8 cellular contexts compared by ENCODE assay signal in the genomic region with DNA sequence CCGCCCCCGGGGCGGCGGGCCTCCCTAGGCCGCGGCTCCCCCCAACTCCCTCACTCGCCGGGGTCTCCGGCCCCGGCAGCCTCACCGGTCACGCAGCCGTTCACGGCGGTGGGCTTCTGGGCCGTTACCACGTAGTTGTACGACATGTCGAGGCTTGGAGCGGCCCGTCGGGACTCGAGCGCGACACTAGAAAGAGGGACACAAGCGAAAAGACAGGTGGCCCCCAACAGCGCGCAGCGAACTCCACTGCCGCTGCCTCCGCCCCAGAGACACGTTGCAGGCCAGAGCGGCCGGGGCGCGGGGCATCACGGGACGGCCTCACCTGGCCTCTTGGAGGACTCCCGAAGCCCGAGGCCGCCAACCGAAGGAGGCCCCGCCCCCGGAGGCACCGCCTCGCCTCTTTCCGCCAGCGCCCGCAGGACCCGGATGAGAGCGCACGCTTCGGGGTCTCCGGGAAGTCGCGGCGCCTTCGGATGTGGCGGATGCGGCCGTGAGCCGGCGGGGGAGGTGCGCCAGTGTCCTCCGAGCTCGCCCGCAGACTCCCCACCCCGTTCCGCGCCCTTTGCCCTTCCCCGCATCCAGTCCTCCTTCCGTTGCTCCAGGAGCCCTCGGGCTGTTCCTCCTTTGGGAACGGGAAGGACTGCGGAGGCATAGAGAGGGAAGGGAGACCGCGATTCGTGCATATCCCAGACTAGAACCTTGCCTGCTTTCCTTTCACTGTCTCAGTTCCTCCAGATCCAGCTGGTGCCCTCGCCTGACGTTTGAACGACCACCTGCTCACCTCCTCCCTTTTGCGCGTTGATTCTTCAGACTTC. TPM values are rescaled to one million over a fixed set of nuclear protein-coding genes. Genes with fewer than 3 reads are reported as not detected.
DNase-seq lines count a peak whose midpoint lies in the region; ATAC-seq and TF ChIP-seq lines count a peak whose summit lies in the region.

A gene (minus strand): TSS at position 283 of the 815 bp plus-strand sequence. CDS start 137 bp downstream, at position 146.
A gene with protein sequence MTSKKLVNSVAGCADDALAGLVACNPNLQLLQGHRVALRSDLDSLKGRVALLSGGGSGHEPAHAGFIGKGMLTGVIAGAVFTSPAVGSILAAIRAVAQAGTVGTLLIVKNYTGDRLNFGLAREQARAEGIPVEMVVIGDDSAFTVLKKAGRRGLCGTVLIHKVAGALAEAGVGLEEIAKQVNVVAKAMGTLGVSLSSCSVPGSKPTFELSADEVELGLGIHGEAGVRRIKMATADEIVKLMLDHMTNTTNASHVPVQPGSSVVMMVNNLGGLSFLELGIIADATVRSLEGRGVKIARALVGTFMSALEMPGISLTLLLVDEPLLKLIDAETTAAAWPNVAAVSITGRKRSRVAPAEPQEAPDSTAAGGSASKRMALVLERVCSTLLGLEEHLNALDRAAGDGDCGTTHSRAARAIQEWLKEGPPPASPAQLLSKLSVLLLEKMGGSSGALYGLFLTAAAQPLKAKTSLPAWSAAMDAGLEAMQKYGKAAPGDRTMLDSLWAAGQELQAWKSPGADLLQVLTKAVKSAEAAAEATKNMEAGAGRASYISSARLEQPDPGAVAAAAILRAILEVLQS (plus strand): TSS at position 406 of the 815 bp plus-strand sequence. CDS start 1,501 bp downstream, outside the sequence.

- peaks cover 37% of the 10 kb centered on the region for H3K4me1 ChIP-seq in HAP-1
- H3K4me1 ChIP-seq in MM.1S (ENCODE audit: low read length), result peaks cover 28% of the 10 kb centered on the region

- H3K9me3 ChIP-seq in HAP-1 (no peaks in the 10 kb centered on the region), MM.1S (replicated peaks; ENCODE audit: insufficient read depth, low read length) (no peaks in the 10 kb centered on the region)

- peaks cover 38% of the 10 kb centered on the region for H3K36me3 ChIP-seq in HAP-1 (replicated peaks)
- peaks cover 10% of the 10 kb centered on the region; the same call in 1 of the 2 replicates for H3K36me3 ChIP-seq in MM.1S (replicated peaks; ENCODE audit: insufficient read depth, low read length)

- H3K4me3 ChIP-seq in HAP-1, result peak within 1 kb of the TSS; percentile 95
- peak within 1 kb of the TSS; percentile 81 for H3K4me3 ChIP-seq in MM.1S (ENCODE audit: low read length)
- H3K4me3 ChIP-seq in fibroblast of the aortic adventitia (ENCODE audit: low read depth, low read length), result peak within 1 kb of the TSS; percentile 69

- peak within 1 kb of the TSS; percentile 96 to 99 (median 97) for H3K27ac Mint-ChIP-seq in nephron

- no peaks in the 10 kb centered on the region for H4K20me1 ChIP-seq in MM.1S (ENCODE audit: insufficient read depth, low read length)

- H3K27ac ChIP-seq in MM.1S (ENCODE audit: low read length), result peak within 1 kb of the TSS; percentile 53; the same call in 1 of the 2 replicates

- DNase-seq in ELR (ENCODE audit: low read depth), result peak; percentile 95
- peak; percentile 91 to 97 for DNase-seq in HAP-1 (ENCODE audit: low spot score in 2 of 2)
- peak; percentile 97 for DNase-seq in MM.1S
- peak; percentile 81 for DNase-seq in SHP77 treated with DMSO at 0.1 percent for 48 hours (lab: John Stamatoyannopoulos, UW)
- DNase-seq in activated effector memory CD4-positive, alpha-beta T cell treated with anti-CD3 and anti-CD28 coated beads, Interleukin-2, amount 50 U/mL, for 16 hours, result peak; percentile 99
- peak; percentile 81 for DNase-seq in fibroblast of the aortic adventitia (ENCODE audit: low read depth)
- DNase-seq in stimulated activated naive CD8-positive, alpha-beta T cell treated with anti-CD3 and anti-CD28 coated beads, Interleukin-15, Interleukin-2, amounts not matched to agents 100 U/mL and 50 U/mL, for 24 hours, result peak; percentile 98

- peaks cover 34% of the 10 kb centered on the region for H3K36me3 Mint-ChIP-seq in nephron (ENCODE audit: low read depth)

- 0 out of 2 replicates have a peak, but pooled peaks cover 4% of the 10 kb centered on the region for H3F3A ChIP-seq in MM.1S (ENCODE audit: insufficient read depth, low read length)

- H3K27me3 Mint-ChIP-seq in nephron (ENCODE audit: low read depth), result no peaks in the 10 kb centered on the region

- TF ChIP-seq CTCF in MM.1S (IDR thresholded peaks at IDR 0.05; ENCODE audit: low read length) (no peak), fibroblast of the aortic adventitia (IDR thresholded peaks at IDR 0.05; ENCODE audit: insufficient read depth, low read length) (no peak), nephron (IDR thresholded peaks at IDR 0.05; ENCODE audit: unreplicated experiment in 3 of 3) (no peak)

- peak within 1 kb of the TSS; percentile 85 for H3K4me2 ChIP-seq in MM.1S (ENCODE audit: low read depth, low read length)

- no peaks in the 10 kb centered on the region for H3K27me3 ChIP-seq in HAP-1 (ENCODE audit: low read depth)
- no peaks in the 10 kb centered on the region for H3K27me3 ChIP-seq in MM.1S (replicated peaks; ENCODE audit: insufficient read depth, low read length)

- H3K4me3 Mint-ChIP-seq in nephron, result peak within 1 kb of the TSS; percentile 93 to 100 (median 97)

- H3K79me2 ChIP-seq in MM.1S (ENCODE audit: low read length), result peaks cover 56% of the 10 kb centered on the region

- H3K9ac ChIP-seq in MM.1S (ENCODE audit: low read length), result peak within 1 kb of the TSS; percentile 99

- peaks cover 60% of the 10 kb centered on the region for H3K4me1 Mint-ChIP-seq in nephron

- ATAC-seq in stimulated activated naive CD8-positive, alpha-beta T cell treated with anti-CD3 and anti-CD28 coated beads, Interleukin-15, Interleukin-2, amounts not matched to agents 100 U/mL and 50 U/mL, for 24 hours, result peak; percentile 96

- H3K9me2 ChIP-seq in MM.1S (replicated peaks; ENCODE audit: insufficient read depth, low read length), result no peaks in the 10 kb centered on the region

- peak within 1 kb of the TSS; percentile 82 for H2AFZ ChIP-seq in MM.1S (ENCODE audit: low read length)

- H3K9me3 Mint-ChIP-seq in nephron, result no peaks in the 10 kb centered on the region

- in situ Hi-C loops in HAP-1 (cut with MboI; ENCODE audit: low sequenced_read_pairs), result no loop called here

RNA-seq across cellular contexts. Expression of the first gene that starts in this region (rescaled TPM):
- 290 and 382 TPM in 2 replicates for total RNA-seq in fibroblast of the aortic adventitia (ENCODE audit: low replicate concordance)

RNA-seq across cellular contexts. Expression of the second gene that starts in this region (rescaled TPM):
- total RNA-seq in fibroblast of the aortic adventitia (ENCODE audit: low replicate concordance), result 17.6 and 22.6 TPM in 2 replicates

Comparison
In these comparisons a context has a peak if more than half of its experiments do, and no peak if none do; other contexts are left out.
1. Peak in every context shown above with its lines: DNase-seq, ATAC-seq, H3K4me3 ChIP-seq and H3K27ac ChIP-seq.